Comparison of ENCODE assay signal across 1 cellular context in the genomic region with DNA sequence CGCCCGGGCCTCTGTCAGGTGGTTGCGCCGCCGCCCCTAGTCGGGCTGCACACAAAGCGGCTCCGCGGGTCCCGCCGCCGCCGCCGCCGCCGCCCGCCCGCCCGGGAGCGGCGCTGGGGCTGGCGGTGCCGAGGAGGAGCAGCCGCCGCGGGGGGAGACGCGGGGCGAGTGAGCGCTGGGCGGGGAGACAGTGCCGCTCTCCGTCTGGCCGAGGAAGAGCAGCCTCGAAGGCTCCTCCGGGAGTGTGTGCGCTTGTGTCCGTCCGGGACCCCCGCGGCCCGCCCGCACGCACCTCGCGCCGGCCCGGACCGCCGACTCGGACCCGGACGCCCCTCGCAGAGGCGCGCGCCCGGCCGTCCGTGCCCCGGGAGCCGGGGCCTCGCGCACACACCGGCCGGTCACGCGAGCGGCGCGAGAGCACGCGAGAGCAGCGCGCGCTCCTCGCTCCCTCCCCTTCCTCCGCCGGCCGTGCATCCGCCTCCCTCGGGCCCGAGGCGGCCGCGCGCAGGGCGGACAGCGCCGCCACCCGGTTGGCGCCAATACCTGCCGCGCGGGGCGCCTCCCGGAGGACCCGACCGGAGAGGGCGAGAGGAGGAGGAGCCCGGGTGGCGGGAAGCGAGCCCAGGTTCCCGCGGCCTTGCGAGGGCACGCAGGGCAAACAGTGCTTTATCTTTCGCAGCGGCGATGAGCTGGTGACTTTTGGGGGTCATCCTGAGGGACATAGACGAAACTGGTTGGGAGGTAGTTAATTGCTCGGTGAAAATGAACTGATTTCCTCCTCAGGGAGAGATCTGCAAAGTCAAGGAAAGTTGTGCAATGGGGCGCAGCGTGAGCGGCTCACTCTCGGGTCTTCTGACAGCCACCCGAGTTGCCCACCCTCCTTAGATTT.
TF ChIP-seq lines count a peak whose summit lies in the region.

A gene with protein sequence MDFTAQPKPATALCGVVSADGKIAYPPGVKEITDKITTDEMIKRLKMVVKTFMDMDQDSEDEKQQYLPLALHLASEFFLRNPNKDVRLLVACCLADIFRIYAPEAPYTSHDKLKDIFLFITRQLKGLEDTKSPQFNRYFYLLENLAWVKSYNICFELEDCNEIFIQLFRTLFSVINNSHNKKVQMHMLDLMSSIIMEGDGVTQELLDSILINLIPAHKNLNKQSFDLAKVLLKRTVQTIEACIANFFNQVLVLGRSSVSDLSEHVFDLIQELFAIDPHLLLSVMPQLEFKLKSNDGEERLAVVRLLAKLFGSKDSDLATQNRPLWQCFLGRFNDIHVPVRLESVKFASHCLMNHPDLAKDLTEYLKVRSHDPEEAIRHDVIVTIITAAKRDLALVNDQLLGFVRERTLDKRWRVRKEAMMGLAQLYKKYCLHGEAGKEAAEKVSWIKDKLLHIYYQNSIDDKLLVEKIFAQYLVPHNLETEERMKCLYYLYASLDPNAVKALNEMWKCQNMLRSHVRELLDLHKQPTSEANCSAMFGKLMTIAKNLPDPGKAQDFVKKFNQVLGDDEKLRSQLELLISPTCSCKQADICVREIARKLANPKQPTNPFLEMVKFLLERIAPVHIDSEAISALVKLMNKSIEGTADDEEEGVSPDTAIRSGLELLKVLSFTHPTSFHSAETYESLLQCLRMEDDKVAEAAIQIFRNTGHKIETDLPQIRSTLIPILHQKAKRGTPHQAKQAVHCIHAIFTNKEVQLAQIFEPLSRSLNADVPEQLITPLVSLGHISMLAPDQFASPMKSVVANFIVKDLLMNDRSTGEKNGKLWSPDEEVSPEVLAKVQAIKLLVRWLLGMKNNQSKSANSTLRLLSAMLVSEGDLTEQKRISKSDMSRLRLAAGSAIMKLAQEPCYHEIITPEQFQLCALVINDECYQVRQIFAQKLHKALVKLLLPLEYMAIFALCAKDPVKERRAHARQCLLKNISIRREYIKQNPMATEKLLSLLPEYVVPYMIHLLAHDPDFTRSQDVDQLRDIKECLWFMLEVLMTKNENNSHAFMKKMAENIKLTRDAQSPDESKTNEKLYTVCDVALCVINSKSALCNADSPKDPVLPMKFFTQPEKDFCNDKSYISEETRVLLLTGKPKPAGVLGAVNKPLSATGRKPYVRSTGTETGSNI (N-terminal part only) (minus strand): TSS at position 423 of the 889 bp plus-strand sequence. CDS start 1,334 bp downstream, outside the sequence.

TF ChIP-seq in HepG2, 621 proteins besides CTCF, POLR2A, EP300 and RAD21 (continued from another document and continues in another):
- TF ChIP-seq MTF2 (CRISPR knock-in tag; IDR thresholded peaks at IDR 0.05; ENCODE audit: borderline replicate concordance) (peak; percentile 59; the same call in 1 of the 2 replicates), FLYWCH1 (CRISPR knock-in tag; IDR thresholded peaks at IDR 0.05) (no peak), PATZ1 (CRISPR knock-in tag; IDR thresholded peaks at IDR 0.05) (peak; percentile 20), SPEN (CRISPR knock-in tag; IDR thresholded peaks at IDR 0.05; ENCODE audit: low read depth) (peak; percentile 97), MZF1 (CRISPR knock-in tag; IDR thresholded peaks at IDR 0.05; ENCODE audit: borderline replicate concordance) (no peak), POLR2AphosphoS5 (IDR thresholded peaks at IDR 0.05; ENCODE audit: low read depth, low read length) (peak; percentile 47), MLLT10 (CRISPR knock-in tag; IDR thresholded peaks at IDR 0.05) (no peak), ZNF251 (CRISPR knock-in tag; IDR thresholded peaks at IDR 0.05) (no peak), ZNF780A (CRISPR knock-in tag; IDR thresholded peaks at IDR 0.05) (no peak), ERF (CRISPR knock-in tag; IDR thresholded peaks at IDR 0.05) (peak; percentile 95), ZMAT3 (CRISPR knock-in tag; conservative IDR thresholded peaks at IDR 0.05) (no peak; the same call in 1 of the 2 replicates), MIXL1 (CRISPR knock-in tag; IDR thresholded peaks at IDR 0.05) (no peak; the same call in 1 of the 2 replicates), ZNF513 (CRISPR knock-in tag; conservative IDR thresholded peaks at IDR 0.05) (no peak), ZNF674 (CRISPR knock-in tag; IDR thresholded peaks at IDR 0.05; ENCODE audit: low read depth) (0 out of 2 replicates have a peak, but pooled peaks have one; percentile 28), E2F1 (CRISPR knock-in tag; IDR thresholded peaks at IDR 0.05) (peak; percentile 97), NR1H2 (CRISPR knock-in tag; IDR thresholded peaks at IDR 0.05; ENCODE audit: borderline replicate concordance, low read depth) (peak; percentile 69; the same call in 1 of the 2 replicates), PRPF4 (IDR thresholded peaks at IDR 0.05; ENCODE audit: low read depth, low read length, poor library complexity, severe bottlenecking) (no peak), ZNF264 (CRISPR knock-in tag; IDR thresholded peaks at IDR 0.05) (peak; percentile 56; the same call in 1 of the 2 replicates), SIX1 (CRISPR knock-in tag; IDR thresholded peaks at IDR 0.05; ENCODE audit: borderline replicate concordance) (peak; percentile 50; the same call in 1 of the 2 replicates), ZKSCAN5 (CRISPR knock-in tag; IDR thresholded peaks at IDR 0.05) (no peak), USF2 (IDR thresholded peaks at IDR 0.05; ENCODE audit: low read depth, low read length) (no peak), USF2 (CRISPR knock-in tag; IDR thresholded peaks at IDR 0.05; ENCODE audit: borderline replicate concordance) (no peak), SETDB1 (CRISPR knock-in tag; IDR thresholded peaks at IDR 0.05; ENCODE audit: borderline replicate concordance) (no peak), PHB2 (IDR thresholded peaks at IDR 0.05; ENCODE audit: partially characterized antibody) (no peak), ZNF343 (CRISPR knock-in tag; IDR thresholded peaks at IDR 0.05) (peak; percentile 86), ZNF430 (CRISPR knock-in tag; IDR thresholded peaks at IDR 0.05) (peak; percentile 47), KLF13 (CRISPR knock-in tag; IDR thresholded peaks at IDR 0.05) (no peak), ZNF577 (CRISPR knock-in tag; IDR thresholded peaks at IDR 0.05; ENCODE audit: borderline replicate concordance, low read depth) (no peak), ZNF275 (CRISPR knock-in tag; IDR thresholded peaks at IDR 0.05; ENCODE audit: borderline replicate concordance) (peak; percentile 68; the same call in 1 of the 2 replicates), HMGXB4 (CRISPR knock-in tag; IDR thresholded peaks at IDR 0.05; ENCODE audit: borderline replicate concordance in 1 of 2, low read depth in 1 of 2) (peak; percentile 96 to 97), KMT2A (CRISPR knock-in tag; IDR thresholded peaks at IDR 0.05) (peak; percentile 82; the same call in 1 of the 2 replicates), GATAD1 (CRISPR knock-in tag; IDR thresholded peaks at IDR 0.05) (peak; percentile 76)
- TF ChIP-seq, protein P1, sequence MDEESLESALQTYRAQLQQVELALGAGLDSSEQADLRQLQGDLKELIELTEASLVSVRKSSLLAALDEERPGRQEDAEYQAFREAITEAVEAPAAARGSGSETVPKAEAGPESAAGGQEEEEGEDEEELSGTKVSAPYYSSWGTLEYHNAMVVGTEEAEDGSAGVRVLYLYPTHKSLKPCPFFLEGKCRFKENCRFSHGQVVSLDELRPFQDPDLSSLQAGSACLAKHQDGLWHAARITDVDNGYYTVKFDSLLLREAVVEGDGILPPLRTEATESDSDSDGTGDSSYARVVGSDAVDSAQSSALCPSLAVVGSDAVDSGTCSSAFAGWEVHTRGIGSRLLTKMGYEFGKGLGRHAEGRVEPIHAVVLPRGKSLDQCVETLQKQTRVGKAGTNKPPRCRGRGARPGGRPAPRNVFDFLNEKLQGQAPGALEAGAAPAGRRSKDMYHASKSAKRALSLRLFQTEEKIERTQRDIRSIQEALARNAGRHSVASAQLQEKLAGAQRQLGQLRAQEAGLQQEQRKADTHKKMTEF (CRISPR knock-in tag; IDR thresholded peaks at IDR 0.05): peak; percentile 81
- TF ChIP-seq, protein P2, sequence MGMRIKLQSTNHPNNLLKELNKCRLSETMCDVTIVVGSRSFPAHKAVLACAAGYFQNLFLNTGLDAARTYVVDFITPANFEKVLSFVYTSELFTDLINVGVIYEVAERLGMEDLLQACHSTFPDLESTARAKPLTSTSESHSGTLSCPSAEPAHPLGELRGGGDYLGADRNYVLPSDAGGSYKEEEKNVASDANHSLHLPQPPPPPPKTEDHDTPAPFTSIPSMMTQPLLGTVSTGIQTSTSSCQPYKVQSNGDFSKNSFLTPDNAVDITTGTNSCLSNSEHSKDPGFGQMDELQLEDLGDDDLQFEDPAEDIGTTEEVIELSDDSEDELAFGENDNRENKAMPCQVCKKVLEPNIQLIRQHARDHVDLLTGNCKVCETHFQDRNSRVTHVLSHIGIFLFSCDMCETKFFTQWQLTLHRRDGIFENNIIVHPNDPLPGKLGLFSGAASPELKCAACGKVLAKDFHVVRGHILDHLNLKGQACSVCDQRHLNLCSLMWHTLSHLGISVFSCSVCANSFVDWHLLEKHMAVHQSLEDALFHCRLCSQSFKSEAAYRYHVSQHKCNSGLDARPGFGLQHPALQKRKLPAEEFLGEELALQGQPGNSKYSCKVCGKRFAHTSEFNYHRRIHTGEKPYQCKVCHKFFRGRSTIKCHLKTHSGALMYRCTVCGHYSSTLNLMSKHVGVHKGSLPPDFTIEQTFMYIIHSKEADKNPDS (CRISPR knock-in tag; IDR thresholded peaks at IDR 0.05): 0 out of 2 replicates have a peak, but pooled peaks have one; percentile 41
